ENCODE assay signal across 8 cellular contexts in the genomic region with DNA sequence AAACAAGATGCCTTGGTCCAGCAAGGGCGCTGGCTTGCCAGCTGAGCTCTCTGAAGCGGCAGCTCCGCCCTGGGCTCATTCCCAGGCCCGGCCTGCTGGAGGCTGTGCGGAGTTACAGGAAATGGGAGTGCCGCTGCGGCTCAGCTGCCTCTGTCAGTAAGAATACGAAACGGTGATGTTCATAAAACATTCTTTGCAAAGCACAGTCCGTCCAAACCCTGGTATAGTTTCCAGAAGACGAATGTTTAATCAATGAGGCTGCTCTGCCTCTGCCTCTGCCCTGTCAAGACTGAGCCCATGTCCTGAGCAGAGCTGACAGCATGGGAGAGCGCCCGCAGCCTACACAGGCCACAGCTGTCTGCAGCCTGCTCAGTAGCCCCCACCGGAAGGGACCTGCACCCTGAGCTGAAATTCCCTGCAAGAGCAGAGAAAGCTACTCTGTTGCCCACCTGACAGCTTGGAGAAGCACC.
DNase-seq lines count a peak whose midpoint lies in the region; ATAC-seq lines count a peak whose summit lies in the region.

No MANE protein-coding gene starts in this region.

- peak; percentile 6 for DNase-seq in stimulated activated CD4-positive, alpha-beta T cell treated with anti-CD3 and anti-CD28 coated beads, Interleukin-12 subunit alpha, Interleukin-12 subunit beta, amount 100 ng/mL, for 4 hours
- DNase-seq in stimulated activated CD4-positive, alpha-beta T cell treated with anti-CD3 and anti-CD28 coated beads, Interleukin-1b, Interleukin-23, amount 100 ng/mL, for 48 hours = no peak
- peak in 51 of 58 donors; percentile 8 to 71 (median 41) for DNase-seq in anterior cingulate cortex (lab: John Stamatoyannopoulos, UW)
- DNase-seq in hippocampal formation (lab: John Stamatoyannopoulos, UW) = peak; percentile 17 to 60

- H3K4me1 ChIP-seq in rectal smooth muscle tissue (ENCODE audit: control insufficient read depth, insufficient read depth, low read length) = peaks cover 3% of the 10 kb centered on the region

- H3K36me3 ChIP-seq in rectal smooth muscle tissue (ENCODE audit: control insufficient read depth, insufficient read depth, low read length) = no peaks in the 10 kb centered on the region

- no peak overlapping the region for H3K9ac ChIP-seq in rectal smooth muscle tissue (ENCODE audit: low read length)

- peak overlapping the region; percentile 38 for H3K4me3 ChIP-seq in rectal smooth muscle tissue (ENCODE audit: low read length)

- peak overlapping the region; percentile 62 for H3K27ac ChIP-seq in rectal smooth muscle tissue (ENCODE audit: low read depth, low read length)

- H3K27me3 ChIP-seq in rectal smooth muscle tissue (ENCODE audit: control insufficient read depth, insufficient read depth, low read length) = no peaks in the 10 kb centered on the region

- ATAC-seq in HG02571 (IDR thresholded peaks at IDR 0.05; ENCODE audit: unreplicated experiment) = no peak
- ATAC-seq in GM21423 (IDR thresholded peaks at IDR 0.05; ENCODE audit: unreplicated experiment) = no peak
- no peak for ATAC-seq in HG02870 (IDR thresholded peaks at IDR 0.05; ENCODE audit: unreplicated experiment)
